Comparison of ENCODE assay signal across 24 cellular contexts in genomic region chr2:182142062-182142461, GRCh38.
"Had no signal": no experiment of that assay in that cellular context is flagged by ENCODE, and none has a peak within 500 bp of the region (broad histone marks: within the 10 kb centered on the region; RNA-seq: fewer than 3 reads in every experiment).

No MANE protein-coding gene starts in this region.

- H3K27ac ChIP-seq: ascending aorta, coronary artery, epithelial cell of prostate, hepatocyte, lower lobe of right lung, neutrophil, ovary, psoas muscle, suprapubic skin, transverse colon had no signal

- H3K36me3 Mint-ChIP-seq: natural killer cell; stimulated activated effector memory CD8-positive, alpha-beta T cell treated with anti-CD3 and anti-CD28 coated beads, Interleukin-12 subunit alpha, Interleukin-12 subunit beta, amount 100 ng/mL, for 72 hours had no signal

- H3K4me3 Mint-ChIP-seq: activated CD8-positive, alpha-beta T cell treated with anti-CD3 and anti-CD28 coated beads, Interleukin-2, amount 10 ng/mL, durations not matched to agents 7 days and 5 days; activated T-helper 1 cell treated with anti-CD3 and anti-CD28 coated beads, Interleukin-12 subunit alpha, Interleukin-12 subunit beta, Interleukin-2, Interleukin-4 antibody, amounts not matched to agents 30 ng/mL and 10 ng/mL and 1 ng/mL, durations not matched to agents 14 hours and 24 hours and 36 hours; natural killer cell; stimulated activated effector memory CD8-positive, alpha-beta T cell treated with anti-CD3 and anti-CD28 coated beads, Interleukin-12 subunit alpha, Interleukin-12 subunit beta, amount 100 ng/mL, for 72 hours; stimulated activated naive CD8-positive, alpha-beta T cell treated with anti-CD3 and anti-CD28 coated beads, Interleukin-15, amount 100 ng/mL, for 72 hours had no signal

- H3K79me2 ChIP-seq: hepatocyte had no signal

- H3K36me3 ChIP-seq: ascending aorta, lower lobe of right lung, neutrophil, ovary, suprapubic skin, transverse colon had no signal

- H3K4me1 ChIP-seq: ascending aorta, lower lobe of right lung, psoas muscle, suprapubic skin, transverse colon had no signal

- H3K27me3 ChIP-seq: ascending aorta, hepatocyte, neutrophil, ovary, suprapubic skin, transverse colon had no signal

- H3K9me3 Mint-ChIP-seq: activated T-helper 1 cell treated with anti-CD3 and anti-CD28 coated beads, Interleukin-12 subunit alpha, Interleukin-12 subunit beta, Interleukin-2, Interleukin-4 antibody, amounts not matched to agents 30 ng/mL and 10 ng/mL and 1 ng/mL, durations not matched to agents 14 hours and 24 hours and 36 hours; stimulated activated effector memory CD8-positive, alpha-beta T cell treated with anti-CD3 and anti-CD28 coated beads, Interleukin-12 subunit alpha, Interleukin-12 subunit beta, amount 100 ng/mL, for 72 hours; stimulated activated naive CD8-positive, alpha-beta T cell treated with anti-CD3 and anti-CD28 coated beads, Interleukin-15, amount 100 ng/mL, for 72 hours had no signal

- H3K27ac Mint-ChIP-seq: activated CD8-positive, alpha-beta T cell treated with anti-CD3 and anti-CD28 coated beads, Interleukin-2, amount 10 ng/mL, durations not matched to agents 7 days and 5 days; activated T-helper 1 cell treated with anti-CD3 and anti-CD28 coated beads, Interleukin-12 subunit alpha, Interleukin-12 subunit beta, Interleukin-2, Interleukin-4 antibody, amounts not matched to agents 30 ng/mL and 10 ng/mL and 1 ng/mL, durations not matched to agents 14 hours and 24 hours and 36 hours; natural killer cell; stimulated activated effector memory CD8-positive, alpha-beta T cell treated with anti-CD3 and anti-CD28 coated beads, Interleukin-12 subunit alpha, Interleukin-12 subunit beta, amount 100 ng/mL, for 72 hours; stimulated activated naive CD8-positive, alpha-beta T cell treated with anti-CD3 and anti-CD28 coated beads, Interleukin-15, amount 100 ng/mL, for 72 hours had no signal

- H2AFZ ChIP-seq: hepatocyte had no signal

- DNase-seq: activated CD4-positive, alpha-beta T cell treated with anti-CD3 and anti-CD28 coated beads for 1 hour; activated CD4-positive, alpha-beta T cell treated with anti-CD3 and anti-CD28 coated beads, Interleukin-2, amount 50 U/mL, for 1 hour; activated CD8-positive, alpha-beta T cell treated with anti-CD3 and anti-CD28 coated beads, Interleukin-2, amount 10 ng/mL, durations not matched to agents 7 days and 5 days; activated gamma-delta T cell; activated naive CD4-positive, alpha-beta T cell treated with anti-CD3 and anti-CD28 coated beads, Interleukin-2, amount 50 U/mL, for 16 hours; foreskin fibroblast; left cardiac atrium; lower lobe of right lung; natural killer cell; ovary; psoas muscle; right cardiac atrium; stimulated activated CD4-positive, alpha-beta T cell treated with anti-CD3 and anti-CD28 coated beads, Interleukin-1b, Interleukin-23, amount 100 ng/mL, for 48 hours; stimulated activated naive CD8-positive, alpha-beta T cell treated with anti-CD3 and anti-CD28 coated beads, Interleukin-15, amount 100 ng/mL, for 72 hours; T-helper 9 cell; transverse colon had no signal

- H3K4me2 ChIP-seq: hepatocyte had no signal

- H3K9me3 ChIP-seq: ascending aorta, lower lobe of right lung, neutrophil, ovary, psoas muscle, suprapubic skin, transverse colon had no signal

- H3K4me3 ChIP-seq: ascending aorta, coronary artery, hepatocyte, lower lobe of right lung, ovary, psoas muscle, suprapubic skin, transverse colon had no signal

- ATAC-seq: activated CD8-positive, alpha-beta T cell treated with anti-CD3 and anti-CD28 coated beads, Interleukin-2, amount 10 ng/mL, durations not matched to agents 7 days and 5 days; left cardiac atrium; lower lobe of right lung; natural killer cell; psoas muscle; stimulated activated effector memory CD8-positive, alpha-beta T cell treated with anti-CD3 and anti-CD28 coated beads, Interleukin-12 subunit alpha, Interleukin-12 subunit beta, amount 100 ng/mL, for 72 hours; stimulated activated naive CD8-positive, alpha-beta T cell treated with anti-CD3 and anti-CD28 coated beads, Interleukin-15, amount 100 ng/mL, for 72 hours had no signal

- H3K4me1 Mint-ChIP-seq: natural killer cell; stimulated activated effector memory CD8-positive, alpha-beta T cell treated with anti-CD3 and anti-CD28 coated beads, Interleukin-12 subunit alpha, Interleukin-12 subunit beta, amount 100 ng/mL, for 72 hours; stimulated activated naive CD8-positive, alpha-beta T cell treated with anti-CD3 and anti-CD28 coated beads, Interleukin-15, amount 100 ng/mL, for 72 hours had no signal
